ENCODE assay signal across 8 cellular contexts in the genomic region with DNA sequence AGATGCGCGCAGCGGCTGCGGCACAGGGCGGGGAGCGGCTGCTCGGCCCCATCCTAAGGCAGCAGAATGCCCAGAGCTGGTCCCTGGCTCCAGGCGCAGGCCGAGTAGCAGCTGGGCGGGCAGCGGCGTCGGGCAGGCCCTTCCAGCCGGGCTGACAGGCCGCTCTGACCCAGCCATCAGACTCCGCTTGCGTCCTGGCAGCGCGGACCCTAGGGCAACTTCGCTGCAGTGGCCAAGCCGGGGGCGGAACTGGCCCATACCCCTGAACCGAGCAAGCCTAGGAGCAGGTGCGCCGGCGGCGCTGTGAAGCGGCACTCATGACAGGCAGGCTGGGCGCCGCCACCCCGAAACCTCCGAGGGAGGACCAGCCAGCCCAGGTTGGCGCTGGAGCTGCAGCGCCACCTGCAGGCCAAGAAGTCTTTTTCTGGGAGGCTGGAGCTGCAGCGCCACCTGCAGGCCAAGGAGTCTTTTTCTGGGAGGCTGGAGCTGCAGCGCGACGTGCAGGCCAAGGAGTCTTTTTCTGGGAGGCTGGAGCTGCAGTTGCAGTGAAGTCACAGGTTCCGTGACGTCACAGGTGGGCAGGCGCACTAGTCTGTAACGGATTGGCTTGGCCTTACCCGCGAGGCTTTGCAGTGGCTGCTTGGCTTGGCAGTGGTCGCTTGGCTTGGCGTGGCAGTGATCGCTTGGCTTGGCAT.
A peak's percentile ranks its signal among the peaks of the same experiment; 100 is the strongest.
DNase-seq lines count a peak whose midpoint lies in the region; ATAC-seq and TF ChIP-seq lines count a peak whose summit lies in the region.
"Not testable (repeated sequence)": the region's sequence is repeated elsewhere in the genome, so short reads cannot be mapped to it uniquely, and the experiment has no call there.

No MANE protein-coding gene starts in this region.

- POLR2A ChIA-PET in PC-9 (lab: Charles Lee; ENCODE audit: unreplicated experiment) = interaction anchor here (0.7 kb wide), 1 partner anchor 45 kb away, joined by 4 read pairs; no protein-coding TSS in a partner anchor

- not testable (repeated sequence) for H4K20me1 ChIP-seq in PC-9 (ENCODE audit: insufficient read depth)

- not testable (repeated sequence) for H3K9me2 ChIP-seq in PC-9 (ENCODE audit: insufficient read depth)

- TF ChIP-seq EP300 in transverse colon (IDR thresholded peaks at IDR 0.05; ENCODE audit: low read depth) = not testable (repeated sequence)

- not testable (repeated sequence) for H3K27me3 ChIP-seq in PC-9 (ENCODE audit: insufficient read depth, low read depth); gastrocnemius medialis; transverse colon

- BruUV-seq in PC-9 (replicated peaks; lab: Mats Ljungman, UMichigan) = not testable (repeated sequence)

- intact Hi-C loops in PC-9 (cut with micrococcal nuclease; ENCODE audit: unreplicated experiment); transverse colon (cut with DNase I; ENCODE audit: low total_unique reads): not testable (repeated sequence)
- intact Hi-C loops in gastrocnemius medialis (cut with DNase I; ENCODE audit: low total_unique reads) = loop anchor here (2.0 kb wide), 1 partner anchor 198 kb away; no protein-coding TSS in a partner anchor

- H3K4me1 ChIP-seq in PC-9 (replicated peaks; ENCODE audit: insufficient read depth); gastrocnemius medialis; transverse colon: not testable (repeated sequence)

- CTCF ChIA-PET in PC-9 (lab: Charles Lee) = not testable (repeated sequence)

- not testable (repeated sequence) for H2AFZ ChIP-seq in PC-9

- not testable (repeated sequence) for H3K27ac ChIP-seq in PC-9, transverse colon
- H3K27ac ChIP-seq in cingulate gyrus (ENCODE audit: low read depth, low read length) (peak overlapping the region; percentile 19), gastrocnemius medialis (peak overlapping the region in 1 of 4 donors; percentile 64)

- H3K4me2 ChIP-seq in PC-9 = not testable (repeated sequence)

- peak; percentile 80 for TF ChIP-seq CTCF in GM12873 (IDR thresholded peaks at IDR 0.05; ENCODE audit: insufficient read depth, low read depth, low read length, missing control alignments)
- TF ChIP-seq CTCF in PC-9 (conservative IDR thresholded peaks at IDR 0.05) = peak; percentile 65
- TF ChIP-seq CTCF in gastrocnemius medialis (IDR thresholded peaks at IDR 0.05 in 4 of 5, conservative IDR thresholded peaks at IDR 0.05 in 1 of 5) = peak; percentile 30 to 93 (median 76)
- TF ChIP-seq CTCF in transverse colon (IDR thresholded peaks at IDR 0.05) = peak; percentile 81 to 98 (median 90)

- in situ Hi-C loops in gastrocnemius medialis (cut with MboI; ENCODE audit: low sequenced_read_pairs in 4 of 4) (loop anchor here in 3 of 4 donors (25.0 kb wide), 2 partner anchors 108 to 333 kb away; a partner anchor contains a TSS), transverse colon (cut with MboI; ENCODE audit: low pct_ligation_motif_present in 1 of 4, low pct_unique_long_range_greater_than_20kb in 1 of 4, low sequenced_read_pairs in 3 of 4) (loop anchor here in 1 of 4 donors (25.0 kb wide), 2 partner anchors 208 to 333 kb away; a partner anchor contains a TSS)

- H3K36me3 ChIP-seq in PC-9 (ENCODE audit: low read depth); gastrocnemius medialis; transverse colon: not testable (repeated sequence)

- not testable (repeated sequence) for TF ChIP-seq POLR2A in gastrocnemius medialis (IDR thresholded peaks at IDR 0.05); transverse colon (IDR thresholded peaks at IDR 0.05)

- H3K4me3 ChIP-seq in PC-9 = not testable (repeated sequence)
- H3K4me3 ChIP-seq in gastrocnemius medialis (peak overlapping the region; percentile 39 to 47 (median 43)), transverse colon (peak overlapping the region; percentile 24 to 52 (median 33))

- ATAC-seq in HG03064 (IDR thresholded peaks at IDR 0.05; ENCODE audit: low read depth, unreplicated experiment) (peak; percentile 65), gastrocnemius medialis (peak; percentile 27 to 39)

- not testable (repeated sequence) for H3K79me2 ChIP-seq in PC-9 (ENCODE audit: low read depth)

- WGBS in transverse colon (ENCODE audit: low coverage in 1 of 2), 2 donors = 28% methylated on average over 17 of the region's 47 CpGs; no CpG with 5 or more reads in 1 of the 2 donors

- H3K9me3 ChIP-seq in PC-9 (ENCODE audit: insufficient read depth, low read depth); gastrocnemius medialis; transverse colon: not testable (repeated sequence)

- H3F3A ChIP-seq in PC-9 (ENCODE audit: insufficient read depth, low read depth) = not testable (repeated sequence)

- peak in 1 of 2 experiments; percentile 77 for DNase-seq in PC-9
- DNase-seq in activated CD8-positive, alpha-beta memory T cell treated with anti-CD3 and anti-CD28 coated beads, Interleukin-2, amount 50 U/mL, for 1 hour (ENCODE audit: extremely low read depth) = peak; percentile 35
- DNase-seq in iris pigment epithelial cell (ENCODE audit: low read depth) = peak; percentile 44
- peak in 1 of 2 donors; percentile 22 for DNase-seq in gastrocnemius medialis
- DNase-seq in transverse colon = peak; percentile 76
